28 cellular contexts compared by ENCODE assay signal in the genomic region with DNA sequence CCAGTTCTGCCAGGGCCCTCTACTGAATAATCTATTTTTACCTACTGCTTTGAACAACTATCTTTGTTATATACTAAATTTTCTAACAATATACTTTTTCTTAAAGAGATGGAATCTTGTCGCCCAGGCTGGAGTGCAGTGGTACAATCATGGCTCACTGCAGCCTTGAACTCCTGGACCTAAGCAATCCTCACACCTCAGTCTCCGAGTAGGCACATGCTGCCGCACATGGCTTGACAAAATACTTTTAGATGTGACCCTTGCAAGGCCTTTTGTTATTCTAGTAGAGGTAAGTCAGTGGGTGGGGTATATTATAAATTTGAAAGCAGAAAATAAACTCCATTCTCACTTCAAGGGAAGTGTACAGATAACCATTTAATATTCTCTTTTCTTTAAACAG.
"Had no signal": no experiment of that assay in that cellular context is flagged by ENCODE, and none has a peak within 500 bp of the region (broad histone marks: within the 10 kb centered on the region; RNA-seq: fewer than 3 reads in every experiment).

No MANE protein-coding gene starts in this region.

- H3K27ac ChIP-seq: coronary artery, dorsolateral prefrontal cortex, epithelial cell of prostate, esophagus muscularis mucosa, esophagus squamous epithelium, foreskin keratinocyte, gastrocnemius medialis, gastroesophageal sphincter, heart left ventricle, heart right ventricle had no signal

- H3K4me1 ChIP-seq: esophagus muscularis mucosa, esophagus squamous epithelium, foreskin keratinocyte, gastrocnemius medialis, gastroesophageal sphincter, heart left ventricle had no signal

- H3K27me3 ChIP-seq: dorsolateral prefrontal cortex, esophagus muscularis mucosa, foreskin keratinocyte, gastroesophageal sphincter, heart left ventricle, heart right ventricle had no signal

- H3K9me3 ChIP-seq: esophagus muscularis mucosa, esophagus squamous epithelium, gastrocnemius medialis, gastroesophageal sphincter, heart left ventricle, heart right ventricle had no signal

- H3K27ac Mint-ChIP-seq: dendritic cell treated with granulocyte-macrophage colony-stimulating factor and Interleukin-4, amounts not matched to agents 40 ng/mL and 50 ng/mL, for 4 days; effector memory CD8-positive, alpha-beta T cell; endodermal cell had no signal

- H3K9me3 Mint-ChIP-seq: effector memory CD8-positive, alpha-beta T cell had no signal

- H3K36me3 ChIP-seq: esophagus muscularis mucosa, esophagus squamous epithelium, gastrocnemius medialis, gastroesophageal sphincter, heart left ventricle, heart right ventricle had no signal

- ATAC-seq: effector memory CD8-positive, alpha-beta T cell; esophagus mucosa; foreskin keratinocyte; gastrocnemius medialis; gastroesophageal sphincter; heart left ventricle; heart right ventricle had no signal

- H3K4me3 ChIP-seq: coronary artery, dorsolateral prefrontal cortex, esophagus muscularis mucosa, esophagus squamous epithelium, gastrocnemius medialis, gastroesophageal sphincter, heart left ventricle, heart right ventricle had no signal

- DNase-seq: cortex of kidney; dermis blood vessel endothelial cell; dorsolateral prefrontal cortex; effector CD4-positive, alpha-beta T cell; effector CD8-positive, alpha-beta T cell; effector memory CD4-positive, alpha-beta T cell; effector memory CD8-positive, alpha-beta T cell; endodermal cell; erythroblast; esophagus squamous epithelium; foreskin fibroblast; foreskin keratinocyte; foreskin melanocyte; gastrocnemius medialis; glutamatergic neuron; head of caudate nucleus; heart left ventricle; heart right ventricle had no signal

- FAIRE-seq: colon, endometrium, endothelial cell of umbilical vein, frontal cortex had no signal

- H3K4me3 Mint-ChIP-seq: dendritic cell treated with granulocyte-macrophage colony-stimulating factor and Interleukin-4, amounts not matched to agents 40 ng/mL and 50 ng/mL, for 4 days; effector memory CD8-positive, alpha-beta T cell; endodermal cell had no signal
